In the genomic region with DNA sequence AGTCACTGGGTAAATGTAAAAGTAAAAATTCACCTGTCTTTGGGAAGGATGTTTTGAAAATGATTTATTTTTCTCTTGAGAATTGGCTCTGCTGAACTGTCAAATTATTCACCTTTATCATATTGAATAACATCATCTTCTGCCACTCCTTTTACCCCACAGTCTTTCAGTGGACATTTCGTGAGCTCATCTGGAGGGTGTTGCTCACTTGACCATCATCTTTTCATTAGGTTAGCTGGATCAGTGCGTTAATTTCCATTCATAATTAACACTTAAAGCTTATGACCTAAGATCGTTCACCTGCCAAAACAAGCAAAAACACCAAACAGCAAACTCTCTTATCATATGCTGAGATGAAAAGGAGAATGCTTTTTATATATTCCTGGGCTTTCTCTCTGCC, we compare ENCODE assay signal across 11 cellular contexts. TPM values are rescaled to one million over a fixed set of nuclear protein-coding genes. Genes with fewer than 3 reads are reported as not detected.
DNase-seq lines count a peak whose midpoint lies in the region; ATAC-seq, FAIRE-seq and TF ChIP-seq lines count a peak whose summit lies in the region.
"Had no signal": no experiment of that assay in that cellular context is flagged by ENCODE, and none has a peak within 500 bp of the region (broad histone marks: within the 10 kb centered on the region; RNA-seq: fewer than 3 reads in every experiment).

No MANE protein-coding gene starts in this region.

- H3K4me3 ChIP-seq in SJCRH30 (no peak overlapping the region), endothelial cell of umbilical vein (replicated peaks in 1 of 3; ENCODE audit: insufficient read depth in 1 of 3, low read depth in 1 of 3, low read length in 3 of 3) (no peak overlapping the region), smooth muscle cell (no peak overlapping the region), adrenal gland (no peak overlapping the region)
- H3K4me3 ChIP-seq: testis had no signal

- CTCF ChIA-PET in activated CD4-positive, alpha-beta T cell treated with anti-CD3 and anti-CD28 coated beads, Interleukin-2, amount 10 ng/mL, durations not matched to agents 7 days and 5 days (lab: Charles Lee) = interaction anchor here (1.1 to 3.5 kb wide), 7 partner anchors 9 to 32 kb away, joined by 3 to 15 read pairs (median 6); no protein-coding TSS in a partner anchor
- CTCF ChIA-PET in endothelial cell of umbilical vein (lab: Charles Lee) = interaction anchor here (0.6 to 2.9 kb wide), 7 partner anchors 11 to 114 kb away, joined by 3 to 14 read pairs (median 5); no protein-coding TSS in a partner anchor

- no peak for FAIRE-seq in endothelial cell of umbilical vein (lab: Jason Lieb, UNC)

- intact Hi-C loops in endothelial cell of umbilical vein (cut with micrococcal nuclease) = no loop called here
- intact Hi-C loops in adrenal gland (cut with DNase I) = no loop called here

- H3K27ac ChIP-seq in SJCRH30 (peak overlapping the region; percentile 7; the same call in 1 of the 2 replicates), endothelial cell of umbilical vein (ENCODE audit: insufficient read depth, low read depth, low read length) (peak overlapping the region; percentile 79), smooth muscle cell (ENCODE audit: low read depth) (peak overlapping the region; percentile 98), adrenal gland (no peak overlapping the region)
- H3K27ac ChIP-seq: testis had no signal

- dilution Hi-C loops in endothelial cell of umbilical vein (cut with MboI; ENCODE audit: extremely low pct_ligation_motif_present, low sequenced_read_pairs) = no loop called here

- ATAC-seq in HG02938 (IDR thresholded peaks at IDR 0.05; ENCODE audit: unreplicated experiment) (no peak), GM18907 (IDR thresholded peaks at IDR 0.05; ENCODE audit: unreplicated experiment) (no peak)
- ATAC-seq: left colon had no signal

- TF ChIP-seq CTCF in endothelial cell of umbilical vein (IDR thresholded peaks at IDR 0.05; ENCODE audit: extremely low read depth in 1 of 2, insufficient read depth in 1 of 2, low read depth in 1 of 2, low read length in 2 of 2) (no peak), smooth muscle cell (IDR thresholded peaks at IDR 0.05; ENCODE audit: borderline replicate concordance, insufficient read depth, poor library complexity, severe bottlenecking) (no peak), adrenal gland (IDR thresholded peaks at IDR 0.05) (no peak)

- no peak for DNase-seq in activated CD4-positive, alpha-beta T cell treated with anti-CD3 and anti-CD28 coated beads, Interleukin-2, amount 10 ng/mL, durations not matched to agents 7 days and 5 days
- DNase-seq in activated CD4-positive, alpha-beta T cell treated with anti-CD3 and anti-CD28 coated beads for 4 hours = no peak
- DNase-seq in SJCRH30 (no peak), endothelial cell of umbilical vein (ENCODE audit: low read depth, low spot score) (no peak), smooth muscle cell (lab: John Stamatoyannopoulos, UW; ENCODE audit: unreplicated experiment) (no peak), adrenal gland (no peak)
- DNase-seq: left colon, NCI-H446 treated with DMSO at 0.1 percent for 48 hours, testis had no signal

- no peaks in the 10 kb centered on the region for H3K9me1 ChIP-seq in endothelial cell of umbilical vein (replicated peaks; ENCODE audit: control insufficient read depth, extremely low read depth, insufficient read depth, low read length)

- peak overlapping the region; percentile 78 for H3K27ac Mint-ChIP-seq in activated CD4-positive, alpha-beta T cell treated with anti-CD3 and anti-CD28 coated beads, Interleukin-2, amount 10 ng/mL, durations not matched to agents 7 days and 5 days

- POLR2A ChIA-PET in activated CD4-positive, alpha-beta T cell treated with anti-CD3 and anti-CD28 coated beads, Interleukin-2, amount 10 ng/mL, durations not matched to agents 7 days and 5 days (lab: Charles Lee) = no interaction called here
- POLR2A ChIA-PET in endothelial cell of umbilical vein (lab: Charles Lee) = interaction anchor here (1.4 kb wide), 1 partner anchor 26 kb away, joined by 3 read pairs; no protein-coding TSS in a partner anchor

- H3K4me1 ChIP-seq in SJCRH30 (peaks cover 30% of the 10 kb centered on the region), endothelial cell of umbilical vein (ENCODE audit: control insufficient read depth, extremely low read depth, insufficient read depth, low read length) (peaks cover 35% of the 10 kb centered on the region), smooth muscle cell (ENCODE audit: low read depth) (peaks cover 19% of the 10 kb centered on the region), adrenal gland (replicated peaks in 1 of 2) (peaks cover 0 to 8% of the 10 kb centered on the region in 2 donors)
- H3K4me1 ChIP-seq: testis had no signal

- H4K20me1 ChIP-seq in endothelial cell of umbilical vein (replicated peaks; ENCODE audit: control insufficient read depth, extremely low read depth, insufficient read depth, low read length) (no peaks in the 10 kb centered on the region), smooth muscle cell (ENCODE audit: low read depth) (no peaks in the 10 kb centered on the region)

- peak overlapping the region; percentile 22 for H2AFZ ChIP-seq in endothelial cell of umbilical vein (ENCODE audit: low read depth, low read length)
- no peak overlapping the region for H2AFZ ChIP-seq in smooth muscle cell (ENCODE audit: low read depth)

- no peaks in the 10 kb centered on the region for H3K27me3 Mint-ChIP-seq in activated CD4-positive, alpha-beta T cell treated with anti-CD3 and anti-CD28 coated beads, Interleukin-2, amount 10 ng/mL, durations not matched to agents 7 days and 5 days

- H3F3A ChIP-seq in smooth muscle cell (ENCODE audit: low read depth) = peaks cover 12% of the 10 kb centered on the region

- H3K36me3 Mint-ChIP-seq in activated CD4-positive, alpha-beta T cell treated with anti-CD3 and anti-CD28 coated beads, Interleukin-2, amount 10 ng/mL, durations not matched to agents 7 days and 5 days (ENCODE audit: low read depth) = peaks cover 80% of the 10 kb centered on the region

- peaks cover 89% of the 10 kb centered on the region for H3K4me1 Mint-ChIP-seq in activated CD4-positive, alpha-beta T cell treated with anti-CD3 and anti-CD28 coated beads, Interleukin-2, amount 10 ng/mL, durations not matched to agents 7 days and 5 days

- BruUV-seq in endothelial cell of umbilical vein (replicated peaks; lab: Mats Ljungman, UMichigan) = no TSS peak

- H3K27me3 ChIP-seq in SJCRH30 = no peaks in the 10 kb centered on the region
- no peaks in the 10 kb centered on the region for H3K27me3 ChIP-seq in endothelial cell of umbilical vein (ENCODE audit: control insufficient read depth in 2 of 2, insufficient read depth in 2 of 2, low read length in 2 of 2)
- H3K27me3 ChIP-seq in smooth muscle cell (ENCODE audit: low read depth) = no peaks in the 10 kb centered on the region
- no peaks in the 10 kb centered on the region for H3K27me3 ChIP-seq in adrenal gland
- H3K27me3 ChIP-seq: testis had no signal

- no peak for TF ChIP-seq POLR2A in endothelial cell of umbilical vein (IDR thresholded peaks at IDR 0.05; ENCODE audit: low read depth, low read length)
- TF ChIP-seq POLR2A in adrenal gland (IDR thresholded peaks at IDR 0.05) = no peak

- H3K36me3 ChIP-seq in SJCRH30 (no peaks in the 10 kb centered on the region), endothelial cell of umbilical vein (ENCODE audit: control insufficient read depth in 2 of 2, extremely low read depth in 1 of 2, insufficient read depth in 2 of 2, low read length in 2 of 2) (no peaks in the 10 kb centered on the region), smooth muscle cell (ENCODE audit: low read depth) (no peaks in the 10 kb centered on the region), adrenal gland (replicated peaks in 1 of 2) (no peaks in the 10 kb centered on the region)

- H3K9ac ChIP-seq in endothelial cell of umbilical vein (replicated peaks; ENCODE audit: extremely low read depth, insufficient read depth, low read length) (peak overlapping the region; percentile 25), smooth muscle cell (ENCODE audit: low read depth) (peak overlapping the region; percentile 13)

- H3K79me2 ChIP-seq in endothelial cell of umbilical vein (ENCODE audit: control insufficient read depth, insufficient read depth, low read length) (no peaks in the 10 kb centered on the region), smooth muscle cell (ENCODE audit: low read depth) (peaks cover 60% of the 10 kb centered on the region)

- peak overlapping the region; percentile 62 for H3K4me2 ChIP-seq in endothelial cell of umbilical vein (ENCODE audit: insufficient read depth, low read length)
- H3K4me2 ChIP-seq in smooth muscle cell = peak overlapping the region; percentile 33

- H3K4me3 Mint-ChIP-seq in activated CD4-positive, alpha-beta T cell treated with anti-CD3 and anti-CD28 coated beads, Interleukin-2, amount 10 ng/mL, durations not matched to agents 7 days and 5 days = peak overlapping the region; percentile 16

- H3K9me3 ChIP-seq in SJCRH30 (replicated peaks) (peaks cover 2% of the 10 kb centered on the region), endothelial cell of umbilical vein (replicated peaks; ENCODE audit: control insufficient read depth, insufficient read depth, low read length) (no peaks in the 10 kb centered on the region), smooth muscle cell (replicated peaks; ENCODE audit: low read depth) (no peaks in the 10 kb centered on the region), adrenal gland (replicated peaks in 1 of 3) (no peaks in the 10 kb centered on the region)
- H3K9me3 ChIP-seq: testis had no signal

- 93% methylated on average over 3 of the region's 3 CpGs for WGBS in smooth muscle cell (ENCODE audit: low lambda C conversion rate)
- 77 to 81% (median 79%) methylated on average over 3 of the region's 3 CpGs for WGBS in adrenal gland, 4 donors

- H3K9me3 Mint-ChIP-seq in activated CD4-positive, alpha-beta T cell treated with anti-CD3 and anti-CD28 coated beads, Interleukin-2, amount 10 ng/mL, durations not matched to agents 7 days and 5 days = peaks cover 15% of the 10 kb centered on the region

RNA-seq across cellular contexts. Expression of a gene that starts 53.4 kb away (rescaled TPM):
- total RNA-seq in activated CD4-positive, alpha-beta T cell treated with anti-CD3 and anti-CD28 coated beads, Interleukin-2, amount 10 ng/mL, durations not matched to agents 7 days and 5 days = 100 to 1,000 TPM; 167 to 184 TPM
- total RNA-seq in SJCRH30 (2014; rRNA removed; shearing (Covaris generic)) = 43.1 and 45.3 TPM in 2 replicates
- total RNA-seq in endothelial cell of umbilical vein (6.0 and 7.4 TPM in 2 replicates), smooth muscle cell (81.2 and 85.1 TPM in 2 replicates), adrenal gland (10 to 100 TPM in 2 of 8 donors, 1 to 10 TPM in 6; 1.4 to 12.7 (median 7.0) TPM)
- polyA plus RNA-seq in endothelial cell of umbilical vein (3.0 and 4.7 TPM in 2 replicates), smooth muscle cell (15.7 and 34.2 TPM in 2 replicates), adrenal gland (1 to 10 TPM; 3.1 to 6.3 (median 3.9) TPM)
- polyA plus RNA-seq in endothelial cell of umbilical vein (2011; cell fraction: cytosol; rRNA removed) = 7.6 and 10.1 TPM in 2 replicates
- 2.5 and 4.2 TPM in 2 replicates for polyA plus RNA-seq in endothelial cell of umbilical vein (2011; cell fraction: nucleus; rRNA removed)
- 8.0 and 11.7 TPM in 2 replicates for polyA plus RNA-seq in endothelial cell of umbilical vein (2012)
- polyA minus RNA-seq in endothelial cell of umbilical vein = 1.9 and 6.2 TPM in 2 replicates
- 27.8 TPM for polyA minus RNA-seq in endothelial cell of umbilical vein (2011; cell fraction: cytosol; rRNA and poly(A)+ RNA removed)
- polyA minus RNA-seq in endothelial cell of umbilical vein (2011; cell fraction: nucleus; rRNA and poly(A)+ RNA removed) = 4.7 and 4.9 TPM in 2 replicates

Comparison
In these comparisons a context has a peak if more than half of its experiments do, and no peak if none do; other contexts are left out.
1. H3K27ac ChIP-seq: peak in SJCRH30 (single experiment), endothelial cell of umbilical vein (single experiment) and smooth muscle cell (single experiment); none in adrenal gland (0 of 5).